In the genomic region with DNA sequence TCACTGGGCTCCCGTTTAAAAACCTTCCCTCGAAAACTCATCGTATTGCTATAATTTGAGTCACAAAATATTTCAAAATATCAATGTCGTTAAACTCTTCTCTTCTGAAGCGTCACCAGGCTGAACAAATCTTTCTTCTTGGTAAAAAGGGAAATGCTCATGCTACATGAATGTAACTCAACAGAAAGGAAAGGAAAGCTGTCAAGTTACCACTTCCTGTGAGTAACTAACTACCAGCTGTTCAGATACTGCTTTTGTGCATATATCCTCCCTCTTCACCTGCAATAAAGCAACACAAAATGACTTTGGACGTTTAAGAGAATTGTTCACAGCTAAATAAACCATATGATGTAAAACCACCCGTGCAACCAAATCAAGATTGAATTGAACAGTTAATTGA, we compare ENCODE assay signal across 8 cellular contexts.
A peak's percentile ranks its signal among the peaks of the same experiment; 100 is the strongest.
DNase-seq lines count a peak whose midpoint lies in the region; ATAC-seq and TF ChIP-seq lines count a peak whose summit lies in the region.

No MANE protein-coding gene starts in this region.

- H3K27me3 ChIP-seq in ascending aorta (no peaks in the 10 kb centered on the region), neuronal stem cell (ENCODE audit: control insufficient read depth in 3 of 3, insufficient read depth in 3 of 3, low read depth in 1 of 3, low read length in 3 of 3) (no peaks in the 10 kb centered on the region), Karpas-422 (ENCODE audit: low read length) (no peaks in the 10 kb centered on the region)

- no peak overlapping the region for H2BK120ac ChIP-seq in neuronal stem cell (ENCODE audit: low read depth, low read length)

- H4K20me1 ChIP-seq in Karpas-422 (ENCODE audit: insufficient read depth, low read depth, low read length) = no peaks in the 10 kb centered on the region

- H3K79me2 ChIP-seq in Karpas-422 (ENCODE audit: low read length) = no peaks in the 10 kb centered on the region

- H3K9me3 ChIP-seq in ascending aorta (no peaks in the 10 kb centered on the region), neuronal stem cell (replicated peaks in 1 of 2; ENCODE audit: control insufficient read depth in 2 of 2, insufficient read depth in 1 of 2, low read depth in 1 of 2, low read length in 2 of 2) (no peaks in the 10 kb centered on the region), Karpas-422 (ENCODE audit: low read length) (no peaks in the 10 kb centered on the region)

- no peak overlapping the region for H3K9ac ChIP-seq in neuronal stem cell (ENCODE audit: low read depth, low read length, poor library complexity)
- H3K9ac ChIP-seq in Karpas-422 (ENCODE audit: low read length) = no peak overlapping the region

- no peak overlapping the region for H2AK5ac ChIP-seq in neuronal stem cell (ENCODE audit: low read depth, low read length)

- H3K4ac ChIP-seq in neuronal stem cell (ENCODE audit: low read length) = no peak overlapping the region

- H2BK12ac ChIP-seq in neuronal stem cell (ENCODE audit: low read length) = no peak overlapping the region

- H3K4me2 ChIP-seq in neuronal stem cell (ENCODE audit: insufficient read depth, low read length, poor library complexity, severe bottlenecking) (no peak overlapping the region), Karpas-422 (ENCODE audit: low read depth, low read length, poor library complexity, severe bottlenecking) (no peak overlapping the region)

- H3K4me1 ChIP-seq in ascending aorta (peaks cover 0 to 27% of the 10 kb centered on the region in 2 donors), neuronal stem cell (ENCODE audit: control insufficient read depth in 2 of 2, insufficient read depth in 1 of 2, low read depth in 1 of 2, low read length in 2 of 2) (peaks cover 2 to 3% of the 10 kb centered on the region in 2 donors), Karpas-422 (ENCODE audit: low read length) (no peaks in the 10 kb centered on the region)

- H3K23ac ChIP-seq in neuronal stem cell (ENCODE audit: low read depth, low read length, poor library complexity) = no peak overlapping the region

- no peaks in the 10 kb centered on the region for H3K79me1 ChIP-seq in neuronal stem cell (ENCODE audit: low read depth, low read length)

- WGBS in neuronal stem cell (ENCODE audit: extremely low coverage in 2 of 2, insufficient read length in 2 of 2, insufficient replicate concordance in 1 of 2), 2 donors = 100% methylated on average over 3 of the region's 7 CpGs; no CpG with 5 or more reads in 1 of the 2 donors

- TF ChIP-seq CTCF in GM12864 (IDR thresholded peaks at IDR 0.05; ENCODE audit: low read depth, low read length, missing control alignments) (no peak), ascending aorta (IDR thresholded peaks at IDR 0.05) (no peak)

- intact Hi-C loops in ascending aorta (cut with DNase I) = no loop called here

- no peak overlapping the region for H3K14ac ChIP-seq in neuronal stem cell (ENCODE audit: low read length)

- no peaks in the 10 kb centered on the region for H3K36me3 ChIP-seq in ascending aorta
- H3K36me3 ChIP-seq in neuronal stem cell (replicated peaks in 1 of 2; ENCODE audit: control insufficient read depth in 2 of 2, insufficient read depth in 2 of 2, low read length in 2 of 2) = no peaks in the 10 kb centered on the region
- H3K36me3 ChIP-seq in Karpas-422 (ENCODE audit: insufficient read depth, low read length) = no peaks in the 10 kb centered on the region

- ATAC-seq in GM21619 (IDR thresholded peaks at IDR 0.05; ENCODE audit: unreplicated experiment) = peak; percentile 74

- peak overlapping the region; percentile 49 for H3K4me3 ChIP-seq in GM12864 (ENCODE audit: low read depth, low read length)
- H3K4me3 ChIP-seq in ascending aorta = peak overlapping the region in 1 of 2 donors; percentile 23
- no peak overlapping the region for H3K4me3 ChIP-seq in neuronal stem cell (ENCODE audit: low read length in 2 of 2)
- no peak overlapping the region for H3K4me3 ChIP-seq in Karpas-422 (ENCODE audit: low read length)

- no peak overlapping the region for H2BK15ac ChIP-seq in neuronal stem cell (ENCODE audit: low read length)

- H3K18ac ChIP-seq in neuronal stem cell (ENCODE audit: low read length) = no peak overlapping the region

- no peaks in the 10 kb centered on the region for H3K9me2 ChIP-seq in Karpas-422 (replicated peaks; ENCODE audit: insufficient read depth, low read length)

- H4K91ac ChIP-seq in neuronal stem cell (ENCODE audit: low read depth, low read length, poor library complexity) = no peak overlapping the region

- peak; percentile 71 for DNase-seq in GM12864 (ENCODE audit: low read depth)
- peak; percentile 42 for DNase-seq in KG1 (lab: John Stamatoyannopoulos, UW)
- DNase-seq in ascending aorta (ENCODE audit: low spot score in 2 of 2) = no peak
- DNase-seq in neuronal stem cell (ENCODE audit: low spot score) = no peak
- DNase-seq in Karpas-422 = no peak
- no peak for DNase-seq in NCI-H1417 treated with DMSO at 0.1 percent for 48 hours (lab: John Stamatoyannopoulos, UW)
- no peak for DNase-seq in OCI-M2 (lab: John Stamatoyannopoulos, UW; ENCODE audit: unreplicated experiment)

- no peak overlapping the region for H4K8ac ChIP-seq in neuronal stem cell (ENCODE audit: low read depth, low read length)

- no peak overlapping the region for H2BK5ac ChIP-seq in neuronal stem cell (ENCODE audit: low read length)

- peak overlapping the region; percentile 4 to 28 for H3K27ac ChIP-seq in ascending aorta
- H3K27ac ChIP-seq in neuronal stem cell (replicated peaks; ENCODE audit: low read length) = no peak overlapping the region
- H3K27ac ChIP-seq in Karpas-422 (ENCODE audit: low read length) = no peak overlapping the region

- H2AFZ ChIP-seq in neuronal stem cell (ENCODE audit: low read length) (peak overlapping the region; percentile 24), Karpas-422 (ENCODE audit: low read length) (no peak overlapping the region)

Comparison
In these comparisons a context has a peak if more than half of its experiments do, and no peak if none do; other contexts are left out.
1. DNase-seq: peak in GM12864 (single experiment) and KG1 (single experiment); none in ascending aorta (0 of 2), neuronal stem cell (single experiment), Karpas-422 (single experiment), NCI-H1417 treated with DMSO at 0.1 percent for 48 hours (single experiment) and OCI-M2 (single experiment).
2. H3K27ac ChIP-seq: peak in ascending aorta (2 of 2); none in neuronal stem cell (single experiment) and Karpas-422 (single experiment).